In the genomic region with DNA sequence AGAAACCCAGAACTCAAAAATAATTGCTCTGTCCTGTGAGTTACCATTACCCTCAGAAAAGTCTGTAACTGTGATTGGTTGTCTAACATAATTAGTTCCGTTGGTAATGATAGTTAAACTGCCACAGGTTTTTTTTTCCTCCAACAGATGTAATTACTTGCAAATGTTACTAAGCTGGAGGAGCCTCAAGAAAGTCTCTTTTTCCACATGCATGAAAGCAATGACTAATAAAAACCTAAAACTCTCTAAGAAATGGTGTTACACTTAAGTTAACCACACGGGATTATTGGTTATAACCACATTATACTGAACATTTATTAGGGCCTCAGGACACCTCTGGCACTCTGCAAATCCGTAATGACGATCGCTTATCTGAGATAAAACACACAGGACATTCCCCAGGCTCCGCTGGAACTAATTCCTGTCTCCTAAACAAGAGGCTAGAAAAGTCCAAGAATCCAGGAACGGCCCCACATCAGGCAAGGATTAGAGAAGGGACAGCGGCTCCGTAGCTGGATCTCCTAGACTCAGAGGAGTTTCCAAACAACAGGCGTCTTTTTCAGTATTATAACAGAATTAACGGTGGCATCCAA, we compare ENCODE assay signal across 8 cellular contexts. TPM values are rescaled to one million over a fixed set of nuclear protein-coding genes. Genes with fewer than 3 reads are reported as not detected.
DNase-seq lines count a peak whose midpoint lies in the region; ATAC-seq, FAIRE-seq and TF ChIP-seq lines count a peak whose summit lies in the region.

No MANE protein-coding gene starts in this region.

- H3K4me3 ChIP-seq in BJ (ENCODE audit: low read depth, low read length): peak overlapping the region; percentile 75
- H3K4me3 ChIP-seq in epithelial cell of esophagus (ENCODE audit: low read length): peak overlapping the region; percentile 85
- peak overlapping the region; percentile 91 for H3K4me3 ChIP-seq in mucosa of stomach (ENCODE audit: low read length)

- CTCF ChIA-PET in BJ (lab: Yijun Ruan, JAX): interaction anchor here (1.1 kb wide), 1 partner anchor 76 kb away, joined by 3 read pairs; no protein-coding TSS in a partner anchor

- no peaks in the 10 kb centered on the region for H3K4me1 ChIP-seq in mucosa of stomach (ENCODE audit: control insufficient read depth, insufficient read depth, low read length)

- no peaks in the 10 kb centered on the region for H3K27me3 ChIP-seq in BJ (ENCODE audit: control insufficient read depth, insufficient read depth, low read length)
- no peaks in the 10 kb centered on the region for H3K27me3 ChIP-seq in mucosa of stomach (ENCODE audit: control insufficient read depth, insufficient read depth, low read length)

- no peak for TF ChIP-seq POLR2A in H54 (IDR thresholded peaks at IDR 0.05; ENCODE audit: low read depth, low read length)

- no peak for FAIRE-seq in H54 (lab: Jason Lieb, UNC)

- H3K9me3 ChIP-seq in mucosa of stomach (ENCODE audit: control insufficient read depth, low read length): no peaks in the 10 kb centered on the region

- H3K9ac ChIP-seq in mucosa of stomach (ENCODE audit: low read length): peak overlapping the region; percentile 70

- DNase-seq in BJ (ENCODE audit: low read depth) (peak; percentile 24), H54 (ENCODE audit: insufficient read length, low spot score) (peak; percentile 7), SW480 (ENCODE audit: low spot score) (peak; percentile 34), epithelial cell of esophagus (ENCODE audit: low read depth) (no peak), NCI-H1048 (lab: John Stamatoyannopoulos, UW) (no peak)

- POLR2A ChIA-PET in BJ (lab: Charles Lee): no interaction called here

- no peak for TF ChIP-seq CTCF in BJ (IDR thresholded peaks at IDR 0.05; ENCODE audit: insufficient read depth, low read depth, low read length)
- no peak for TF ChIP-seq CTCF in epithelial cell of esophagus (IDR thresholded peaks at IDR 0.05; ENCODE audit: insufficient read depth, low read depth, low read length, missing control alignments)

- ATAC-seq in GM21526 (IDR thresholded peaks at IDR 0.05; ENCODE audit: low FRiP score, unreplicated experiment): no peak
- ATAC-seq in GM19452 (IDR thresholded peaks at IDR 0.05; ENCODE audit: unreplicated experiment): no peak

- no peaks in the 10 kb centered on the region for H3K36me3 ChIP-seq in BJ (ENCODE audit: control insufficient read depth, insufficient read depth, low read length)
- H3K36me3 ChIP-seq in mucosa of stomach (ENCODE audit: control insufficient read depth, insufficient read depth, low read length): no peaks in the 10 kb centered on the region

RNA-seq across cellular contexts. Expression of gene ZNF235, which starts 0.8 kb away (rescaled TPM):
- polyA plus RNA-seq in BJ (2011; rRNA removed): 1.3 and 2.7 TPM in 2 replicates
- polyA minus RNA-seq in BJ (2011; rRNA and poly(A)+ RNA removed): 1.5 and 1.6 TPM in 2 replicates

RNA-seq across cellular contexts. Expression of gene ZNF233, which starts 44.4 kb away (rescaled TPM):
- polyA plus RNA-seq in BJ (2011; rRNA removed): 0.61 and 1.4 TPM in 2 replicates
- polyA minus RNA-seq in BJ (2011; rRNA and poly(A)+ RNA removed): 1.4 and 1.8 TPM in 2 replicates

RNA-seq across cellular contexts. Expression of gene ZNF112, which starts 52.4 kb away (rescaled TPM):
- 1.9 and 4.0 TPM in 2 replicates for polyA plus RNA-seq in BJ (2011; rRNA removed)
- 2.1 and 2.9 TPM in 2 replicates for polyA minus RNA-seq in BJ (2011; rRNA and poly(A)+ RNA removed)

Comparison
In these comparisons a context has a peak if more than half of its experiments do, and no peak if none do; other contexts are left out.
1. DNase-seq: peak in BJ (single experiment), H54 (single experiment) and SW480 (single experiment); none in epithelial cell of esophagus (single experiment) and NCI-H1048 (single experiment).
2. Peak in every context shown above with its lines, with median percentiles within 50 percentile points of each other: H3K4me3 ChIP-seq.